Comparison of ENCODE assay signal across 25 cellular contexts in genomic region chr13:65841156-65841555, GRCh38.
"Had no signal": no experiment of that assay in that cellular context is flagged by ENCODE, and none has a peak within 500 bp of the region (broad histone marks: within the 10 kb centered on the region; RNA-seq: fewer than 3 reads in every experiment).

No MANE protein-coding gene starts in this region.

- H3K9me3 ChIP-seq: Peyer's patch, SJSA1 had no signal

- H3K4me3 ChIP-seq: K562, PC-9, Peyer's patch, SJSA1, SK-N-MC had no signal

- H3K4me2 ChIP-seq: KMS-11, PC-9 had no signal

- H3K4me1 Mint-ChIP-seq: IgD-negative memory B cell had no signal

- H3K9ac ChIP-seq: KMS-11 had no signal

- DNase-seq: Kasumi-1, MM.1S, NCI-H1092 treated with DMSO at 0.1 percent for 48 hours, NCI-H1436, NCI-H187, NCI-H2029, NCI-H2081 treated with DMSO at 0.1 percent for 48 hours, NCI-H2171, NCI-H226, NCI-H446, NCI-H510A, NCI-H524 treated with DMSO at 0.1 percent for 48 hours, NCI-H69, NCI-H774, PC-9, Peyer's patch, SIG-M5 had no signal

- H3K36me3 Mint-ChIP-seq: IgD-negative memory B cell had no signal

- FAIRE-seq: HTR-8/SVneo, K562 had no signal

- H3K27me3 ChIP-seq: Peyer's patch, SJSA1 had no signal

- H3K27ac Mint-ChIP-seq: IgD-negative memory B cell had no signal

- H2AFZ ChIP-seq: PC-9 had no signal

- H3K27ac ChIP-seq: HL-60, KMS-11, PC-9, Peyer's patch, SJSA1 had no signal

- H3K4me1 ChIP-seq: Peyer's patch, SJSA1 had no signal

- ATAC-seq: K562, Right ventricle myocardium inferior had no signal

- H3K4me3 Mint-ChIP-seq: IgD-negative memory B cell had no signal

- H3K27me3 Mint-ChIP-seq: IgD-negative memory B cell had no signal

- H3K36me3 ChIP-seq: Peyer's patch, SJSA1 had no signal
